In genomic region chr4:159177265-159178146, GRCh38 we compare ENCODE assay signal across 9 cellular contexts.
A peak's percentile ranks its signal among the peaks of the same experiment; 100 is the strongest.
DNase-seq lines count a peak whose midpoint lies in the region; ATAC-seq and TF ChIP-seq lines count a peak whose summit lies in the region.
"Had no signal": no experiment of that assay in that cellular context is flagged by ENCODE, and none has a peak within 500 bp of the region (broad histone marks: within the 10 kb centered on the region; RNA-seq: fewer than 3 reads in every experiment).

No MANE protein-coding gene starts in this region.

- H4K20me1 ChIP-seq in Loucy (ENCODE audit: insufficient read depth, low read length, poor library complexity, severe bottlenecking), result no peaks in the 10 kb centered on the region

- H3K9me2 ChIP-seq in Loucy (replicated peaks; ENCODE audit: low read depth, low read length), result no peaks in the 10 kb centered on the region

- H3K79me2 ChIP-seq in Loucy (ENCODE audit: insufficient read depth, low read length), result peaks cover 97% of the 10 kb centered on the region

- 47 to 73% (median 60%) methylated on average over 5 of the region's 5 CpGs for WGBS in spleen, 5 donors

- TF ChIP-seq CTCF in Loucy (conservative IDR thresholded peaks at IDR 0.05; ENCODE audit: low read length) (no peak), spleen (IDR thresholded peaks at IDR 0.05 in 8 of 11, conservative IDR thresholded peaks at IDR 0.05 in 3 of 11) (no peak)

- intact Hi-C loops in spleen (cut with DNase I; ENCODE audit: low total_unique reads), result loop anchor here (10.0 kb wide), 1 partner anchor 453 kb away; the partner anchor contains the start of gene PPID

- H3K9me3 ChIP-seq in Loucy (ENCODE audit: insufficient read depth, low read depth, low read length) (no peaks in the 10 kb centered on the region), spleen (no peaks in the 10 kb centered on the region)

- H3K4me1 ChIP-seq in Loucy (ENCODE audit: insufficient read depth, low read length, poor library complexity, severe bottlenecking) (peaks cover 73% of the 10 kb centered on the region), spleen (peaks cover 6 to 87% (median 55%) of the 10 kb centered on the region in 6 donors)

- H3K9ac ChIP-seq in Loucy (ENCODE audit: low read depth, low read length, poor library complexity, severe bottlenecking), result peak overlapping the region; percentile 55

- no peak overlapping the region for H2AFZ ChIP-seq in Loucy (ENCODE audit: low read length)

- peak overlapping the region; percentile 58 for H3K4me2 ChIP-seq in Loucy (ENCODE audit: low read depth, low read length, poor library complexity, severe bottlenecking)

- DNase-seq in spleen (no peak), NCI-H82 (lab: John Stamatoyannopoulos, UW) (no peak), NCI-H146 (lab: John Stamatoyannopoulos, UW) (no peak)
- no peak for DNase-seq in activated CD4-positive, alpha-beta T cell treated with anti-CD3 and anti-CD28 coated beads, Interleukin-2, amount 50 U/mL, for 48 hours
- DNase-seq: HFFc6, posterior cingulate gyrus had no signal

- no peak for TF ChIP-seq POLR2A in spleen (IDR thresholded peaks at IDR 0.05)

- H3K27ac ChIP-seq in spleen, result peak overlapping the region in 6 of 8 donors; percentile 28 to 78 (median 74)

- H3K4me3 ChIP-seq in Loucy (ENCODE audit: low read length, poor library complexity, severe bottlenecking) (peak overlapping the region; percentile 32), spleen (peak overlapping the region in 1 of 8 donors; percentile 19)

- peak; percentile 39 for ATAC-seq in GM18861 (IDR thresholded peaks at IDR 0.05; ENCODE audit: unreplicated experiment)
- peak; percentile 26 for ATAC-seq in GM21825 (IDR thresholded peaks at IDR 0.05; ENCODE audit: unreplicated experiment)

- no peaks in the 10 kb centered on the region; the same call in 1 of the 2 replicates for H3F3A ChIP-seq in Loucy (ENCODE audit: low read depth)

- no peaks in the 10 kb centered on the region for H3K36me3 ChIP-seq in Loucy (ENCODE audit: insufficient read depth, low read length)
- H3K36me3 ChIP-seq in spleen, result no peaks in the 10 kb centered on the region

- H3K27me3 ChIP-seq in Loucy (ENCODE audit: insufficient read depth, low read length, poor library complexity, severe bottlenecking), result no peaks in the 10 kb centered on the region
- H3K27me3 ChIP-seq in spleen (replicated peaks in 1 of 7), result no peaks in the 10 kb centered on the region
